Comparison of ENCODE assay signal across 7 cellular contexts in the genomic region with DNA sequence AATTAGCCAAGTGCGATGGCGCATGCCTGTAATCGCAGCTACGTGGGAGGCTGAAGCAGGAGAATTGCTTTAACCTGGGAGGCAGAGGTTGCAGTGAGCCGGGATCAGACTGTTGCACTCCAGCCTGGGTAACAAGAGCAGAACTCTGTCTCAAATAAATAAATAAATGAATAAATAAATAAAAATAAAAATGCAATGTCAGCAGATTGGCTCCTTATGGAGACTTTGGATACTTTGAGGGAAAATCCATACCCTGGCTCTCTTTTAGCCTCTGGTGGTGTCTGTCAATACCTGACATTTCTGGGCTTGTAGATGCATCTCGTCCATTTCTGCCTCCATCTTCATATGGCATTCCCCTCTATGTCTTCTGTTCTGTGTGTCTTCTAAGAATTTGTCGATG.
"Had no signal": no experiment of that assay in that cellular context is flagged by ENCODE, and none has a peak within 500 bp of the region (broad histone marks: within the 10 kb centered on the region; RNA-seq: fewer than 3 reads in every experiment).

No MANE protein-coding gene starts in this region.

- H3K27ac ChIP-seq: HL-60 had no signal

- DNase-seq: H7, HFFc6, KG1 had no signal

- H2AFZ ChIP-seq: GM23338 had no signal

- H3K9me3 ChIP-seq: HAP-1 had no signal

- H3K4me1 ChIP-seq: HAP-1 had no signal

- H3K36me3 ChIP-seq: HAP-1 had no signal

- H3K4me3 ChIP-seq: GM23338, HAP-1 had no signal

- ATAC-seq: GM23338, HCT116 had no signal

- H3K4me2 ChIP-seq: GM23338 had no signal
